Comparison of ENCODE assay signal across 18 cellular contexts in the genomic region with DNA sequence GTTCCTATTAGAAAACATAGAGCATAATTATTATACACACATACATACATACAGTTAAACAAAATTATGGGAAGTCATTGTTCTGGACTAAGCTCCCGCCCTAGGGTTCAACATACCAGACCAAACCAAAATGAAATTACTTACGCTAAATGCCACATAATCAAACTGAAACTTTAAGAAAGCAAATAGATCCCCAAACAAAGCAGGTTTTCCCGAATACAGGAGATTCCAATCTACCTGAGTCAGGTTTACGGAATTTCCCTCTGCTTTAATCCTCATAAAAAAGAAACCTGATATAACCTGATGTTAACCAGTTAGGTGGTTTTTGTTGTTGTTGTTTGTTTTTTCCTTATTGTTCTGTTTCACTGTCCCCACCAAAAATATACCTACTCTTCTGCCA.
DNase-seq lines count a peak whose midpoint lies in the region; ATAC-seq lines count a peak whose summit lies in the region.
"Had no signal": no experiment of that assay in that cellular context is flagged by ENCODE, and none has a peak within 500 bp of the region (broad histone marks: within the 10 kb centered on the region; RNA-seq: fewer than 3 reads in every experiment).

No MANE protein-coding gene starts in this region.

- H2BK12ac ChIP-seq in mesenchymal stem cell (ENCODE audit: low read length in 2 of 2) = no peak overlapping the region

- H4K91ac ChIP-seq in mesenchymal stem cell (ENCODE audit: low read length) = no peak overlapping the region

- no peak overlapping the region for H2AFZ ChIP-seq in mesenchymal stem cell (ENCODE audit: low read depth, low read length)

- H3K4me1 ChIP-seq in mesenchymal stem cell (ENCODE audit: control insufficient read depth, insufficient read depth, low read depth, low read length) = no peaks in the 10 kb centered on the region
- H3K4me1 ChIP-seq: HAP-1, Peyer's patch had no signal

- no peak overlapping the region for H4K8ac ChIP-seq in mesenchymal stem cell (ENCODE audit: low read length)

- H3K23ac ChIP-seq in mesenchymal stem cell (ENCODE audit: low read length in 2 of 2) = no peak overlapping the region

- H3K36me3 ChIP-seq in mesenchymal stem cell (ENCODE audit: control insufficient read depth in 1 of 2, insufficient read depth in 2 of 2, low read depth in 1 of 2, low read length in 2 of 2) = no peaks in the 10 kb centered on the region
- H3K36me3 ChIP-seq: HAP-1, Peyer's patch had no signal

- H3K14ac ChIP-seq in mesenchymal stem cell (ENCODE audit: low read length in 2 of 2) = no peak overlapping the region

- no peak overlapping the region for H3K9ac ChIP-seq in mesenchymal stem cell (ENCODE audit: low read length)

- H2BK120ac ChIP-seq in mesenchymal stem cell (ENCODE audit: low read depth, low read length) = no peak overlapping the region

- no peak overlapping the region for H3K27ac ChIP-seq in mesenchymal stem cell (ENCODE audit: low read length, poor library complexity, severe bottlenecking)
- H3K27ac ChIP-seq: Peyer's patch had no signal

- no peak overlapping the region for H2BK5ac ChIP-seq in mesenchymal stem cell (ENCODE audit: low read depth, low read length, poor library complexity, severe bottlenecking)

- no peak overlapping the region for H2BK15ac ChIP-seq in mesenchymal stem cell (ENCODE audit: low read depth, poor library complexity, severe bottlenecking)

- H3K4me3 ChIP-seq in mesenchymal stem cell (ENCODE audit: insufficient read depth in 1 of 2, low read depth in 1 of 2, low read length in 2 of 2) = no peak overlapping the region
- H3K4me3 ChIP-seq: HAP-1, Peyer's patch had no signal

- WGBS in mesenchymal stem cell = 62% methylated on average over 3 of the region's 4 CpGs

- ATAC-seq in GM19035 (IDR thresholded peaks at IDR 0.05; ENCODE audit: unreplicated experiment) (no peak), GM18498 (IDR thresholded peaks at IDR 0.05; ENCODE audit: unreplicated experiment) (no peak)

- no peaks in the 10 kb centered on the region for H3K79me1 ChIP-seq in mesenchymal stem cell (replicated peaks; ENCODE audit: low read length, poor library complexity, severe bottlenecking)

- H3K18ac ChIP-seq in mesenchymal stem cell (ENCODE audit: low read depth in 1 of 2, low read length in 2 of 2) = no peak overlapping the region

- H2AK5ac ChIP-seq in mesenchymal stem cell (ENCODE audit: low read length, severe bottlenecking) = no peak overlapping the region

- DNase-seq in ELR (ENCODE audit: low read depth) (peak; percentile 46), NCI-H1048 (lab: John Stamatoyannopoulos, UW) (peak; percentile 45), astrocyte of the hippocampus (ENCODE audit: low read depth, low spot score) (peak; percentile 34), iris pigment epithelial cell (ENCODE audit: low read depth) (peak; percentile 18), NCI-H2227 (lab: John Stamatoyannopoulos, UW; ENCODE audit: unreplicated experiment) (no peak), mesenchymal stem cell (no peak)
- DNase-seq: AML-193; CD4-positive, CD25-positive, alpha-beta regulatory T cell; DND-41; NCI-H146; NCI-H2107; NCI-H446; NCI-H748 treated with DMSO at 0.1 percent for 48 hours; Peyer's patch; SIG-M5 had no signal

- no peaks in the 10 kb centered on the region for H3K27me3 ChIP-seq in mesenchymal stem cell (ENCODE audit: control insufficient read depth in 1 of 2, insufficient read depth in 1 of 2, low read length in 2 of 2)
- H3K27me3 ChIP-seq: Peyer's patch had no signal

- no peak overlapping the region for H3K4ac ChIP-seq in mesenchymal stem cell (ENCODE audit: low read depth in 1 of 2, low read length in 2 of 2)

- H3K4me2 ChIP-seq in mesenchymal stem cell (ENCODE audit: low read length, poor library complexity, severe bottlenecking) = no peak overlapping the region

- H3K9me3 ChIP-seq in mesenchymal stem cell (ENCODE audit: control insufficient read depth, low read length) = no peaks in the 10 kb centered on the region
- H3K9me3 ChIP-seq: HAP-1, Peyer's patch had no signal

Comparison
In these comparisons a context has a peak if more than half of its experiments do, and no peak if none do; other contexts are left out.
1. DNase-seq: peak in ELR (single experiment), NCI-H1048 (single experiment), astrocyte of the hippocampus (single experiment) and iris pigment epithelial cell (single experiment); none in NCI-H2227 (single experiment) and mesenchymal stem cell (single experiment).